Comparison of ENCODE assay signal across 14 cellular contexts in genomic region chr22:30838111-30838510, GRCh38.
DNase-seq lines count a peak whose midpoint lies in the region; ATAC-seq, FAIRE-seq and TF ChIP-seq lines count a peak whose summit lies in the region.
"Had no signal": no experiment of that assay in that cellular context is flagged by ENCODE, and none has a peak within 500 bp of the region (broad histone marks: within the 10 kb centered on the region; RNA-seq: fewer than 3 reads in every experiment).

No MANE protein-coding gene starts in this region.

- H3K14ac ChIP-seq in trophoblast cell (ENCODE audit: low read length) = no peak overlapping the region

- H2BK5ac ChIP-seq in trophoblast cell (ENCODE audit: low read depth, low read length, poor library complexity) = no peak overlapping the region

- no peaks in the 10 kb centered on the region for H3K79me2 ChIP-seq in PC-3 (ENCODE audit: low read length)
- H3K79me2 ChIP-seq in trophoblast cell (ENCODE audit: control insufficient read depth, insufficient read depth, low read length, poor library complexity) = no peaks in the 10 kb centered on the region

- no peak overlapping the region for H2BK120ac ChIP-seq in trophoblast cell (ENCODE audit: insufficient read depth, low read length, poor library complexity)

- FAIRE-seq in GM12892 (lab: Jason Lieb, UNC) = no peak

- H3K4ac ChIP-seq in trophoblast cell (ENCODE audit: low read depth, low read length) = no peak overlapping the region

- H3K27me3 ChIP-seq in PC-3 (ENCODE audit: low read length) (no peaks in the 10 kb centered on the region), trophoblast cell (ENCODE audit: insufficient read depth, low read length) (no peaks in the 10 kb centered on the region)
- H3K27me3 ChIP-seq: SJCRH30 had no signal

- no peak overlapping the region for H3K4me2 ChIP-seq in PC-3 (ENCODE audit: low read length)
- no peak overlapping the region for H3K4me2 ChIP-seq in trophoblast cell (ENCODE audit: low read length)
- H3K4me2 ChIP-seq: GM23338 had no signal

- H2AFZ ChIP-seq in PC-3 (ENCODE audit: low read length) (no peak overlapping the region), trophoblast cell (ENCODE audit: insufficient read depth, low read length, poor library complexity) (no peak overlapping the region)
- H2AFZ ChIP-seq: GM23338 had no signal

- no peak overlapping the region for H2BK12ac ChIP-seq in trophoblast cell (ENCODE audit: low read length)

- H3K36me3 ChIP-seq in PC-3 (ENCODE audit: low read depth, low read length) (no peaks in the 10 kb centered on the region), trophoblast cell (ENCODE audit: control insufficient read depth in 1 of 2, insufficient read depth in 2 of 2, low read length in 2 of 2) (no peaks in the 10 kb centered on the region)
- H3K36me3 ChIP-seq: SJCRH30 had no signal

- H3K27ac ChIP-seq in PC-3 (ENCODE audit: low read length) (peak overlapping the region; percentile 36), cingulate gyrus (ENCODE audit: low read depth, low read length) (peak overlapping the region; percentile 41), temporal lobe (ENCODE audit: low read depth, low read length) (peak overlapping the region; percentile 41), trophoblast cell (ENCODE audit: low read depth, low read length) (no peak overlapping the region)
- H3K27ac ChIP-seq: SJCRH30 had no signal

- H4K8ac ChIP-seq in trophoblast cell (ENCODE audit: low read depth, low read length) = no peak overlapping the region

- no peak overlapping the region for H3K18ac ChIP-seq in trophoblast cell (ENCODE audit: low read length)

- POLR2A ChIA-PET in PC-3 (lab: Charles Lee; ENCODE audit: unreplicated experiment) = no interaction called here

- H3F3A ChIP-seq in PC-3 (ENCODE audit: low read length, unreplicated experiment) = no peaks in the 10 kb centered on the region

- H3K79me1 ChIP-seq in trophoblast cell (ENCODE audit: low read length) = no peaks in the 10 kb centered on the region

- no peak overlapping the region for H3K23ac ChIP-seq in trophoblast cell (ENCODE audit: low read length)

- peak; percentile 8 for DNase-seq in PC-3
- peak; percentile 10 for DNase-seq in fibroblast of villous mesenchyme (ENCODE audit: low read depth)
- no peak for DNase-seq in trophoblast cell
- DNase-seq in GF-D8 (lab: John Stamatoyannopoulos, UW) = no peak
- DNase-seq in GM12892 (ENCODE audit: insufficient read length) = no peak
- DNase-seq: CD8-positive, alpha-beta T cell; DND-41; Karpas-422; NCI-H187 treated with DMSO at 0.1 percent for 48 hours; NCI-H510A treated with DMSO at 0.1 percent for 48 hours; SJCRH30 had no signal

- no peak overlapping the region for H2AK5ac ChIP-seq in trophoblast cell (ENCODE audit: low read length)

- CTCF ChIA-PET in PC-3 (lab: Charles Lee) = no interaction called here

- no peak overlapping the region for H4K12ac ChIP-seq in trophoblast cell (ENCODE audit: low read depth, low read length)

- TF ChIP-seq CTCF in PC-3 (conservative IDR thresholded peaks at IDR 0.05; ENCODE audit: low read depth, low read length) (no peak), fibroblast of villous mesenchyme (IDR thresholded peaks at IDR 0.05; ENCODE audit: insufficient read depth, low read depth, low read length) (no peak)

- BruUV-seq in PC-3 (replicated peaks; lab: Mats Ljungman, UMichigan) = no TSS peak

- H3K9me3 ChIP-seq in PC-3 (ENCODE audit: low read length) = no peaks in the 10 kb centered on the region
- no peaks in the 10 kb centered on the region for H3K9me3 ChIP-seq in trophoblast cell (ENCODE audit: insufficient read depth, low read depth, low read length)
- H3K9me3 ChIP-seq: SJCRH30 had no signal

- H3K9me2 ChIP-seq in PC-3 (replicated peaks; ENCODE audit: low read length) = no peaks in the 10 kb centered on the region

- H3K4me3 ChIP-seq in PC-3 (ENCODE audit: low read length) = no peak overlapping the region
- no peak overlapping the region for H3K4me3 ChIP-seq in fibroblast of villous mesenchyme (ENCODE audit: low read depth, low read length)
- H3K4me3 ChIP-seq in trophoblast cell (ENCODE audit: low read depth, low read length) = no peak overlapping the region
- H3K4me3 ChIP-seq: GM23338, SJCRH30 had no signal

- intact Hi-C loops in PC-3 (cut with micrococcal nuclease) = no loop called here

- H3K4me1 ChIP-seq in PC-3 (ENCODE audit: insufficient read depth, low read length) (peaks cover 7% of the 10 kb centered on the region), trophoblast cell (ENCODE audit: control insufficient read depth in 1 of 2, insufficient read depth in 2 of 2, low read length in 2 of 2) (no peaks in the 10 kb centered on the region)
- H3K4me1 ChIP-seq: SJCRH30 had no signal

- TF ChIP-seq POLR2A in GM12892 (IDR thresholded peaks at IDR 0.05; ENCODE audit: low read depth, low read length) = no peak

- WGBS in trophoblast cell (ENCODE audit: extremely low coverage, insufficient coverage, insufficient read length) = no CpG with 5 or more reads among the region's 3 CpGs

- ATAC-seq in PC-3 = no peak
- ATAC-seq: CD8-positive, alpha-beta T cell had no signal

- no peak overlapping the region for H4K91ac ChIP-seq in trophoblast cell (ENCODE audit: low read depth, low read length)

- H4K20me1 ChIP-seq in PC-3 (ENCODE audit: low read length) = no peaks in the 10 kb centered on the region

- H3K9ac ChIP-seq in PC-3 (ENCODE audit: low read length) (no peak overlapping the region), trophoblast cell (ENCODE audit: low read length) (no peak overlapping the region)

Comparison
In these comparisons a context has a peak if more than half of its experiments do, and no peak if none do; other contexts are left out.
1. DNase-seq: peak in PC-3 (single experiment) and fibroblast of villous mesenchyme (single experiment); none in trophoblast cell (0 of 2), GF-D8 (single experiment) and GM12892 (single experiment).